8 cellular contexts compared by ENCODE assay signal in genomic region chr17:64146418-64147109, GRCh38. TPM values are rescaled to one million over a fixed set of nuclear protein-coding genes. Genes with fewer than 3 reads are reported as not detected.
DNase-seq lines count a peak whose midpoint lies in the region; ATAC-seq and TF ChIP-seq lines count a peak whose summit lies in the region.

No MANE protein-coding gene starts in this region.

- ATAC-seq in right cardiac atrium (peak; percentile 54 to 57), HG02884 (IDR thresholded peaks at IDR 0.05; ENCODE audit: unreplicated experiment) (no peak)

- DNase-seq in NOMO-1 treated with DMSO at 0.1 percent for 48 hours (lab: John Stamatoyannopoulos, UW; ENCODE audit: unreplicated experiment) (peak; percentile 34), NOMO-1 (lab: John Stamatoyannopoulos, UW; ENCODE audit: unreplicated experiment in 2 of 2) (no peak), HT-29 (ENCODE audit: low spot score) (peak; percentile 48), SJCRH30 (peak; percentile 52 to 59), amniotic stem cell (lab: John Stamatoyannopoulos, UW) (peak; percentile 21), right cardiac atrium (peak; percentile 76 to 87 (median 84)), retinal pigment epithelial cell (ENCODE audit: low read depth) (no peak)

- no peak for TF ChIP-seq CTCF in retinal pigment epithelial cell (conservative IDR thresholded peaks at IDR 0.05; ENCODE audit: low read depth, low read length)

- WGBS in right cardiac atrium: 2% methylated on average over 34 of the region's 34 CpGs

- H3K27me3 ChIP-seq in SJCRH30 (no peaks in the 10 kb centered on the region), right cardiac atrium (ENCODE audit: control insufficient read depth, insufficient read depth) (no peaks in the 10 kb centered on the region)

- H3K4me3 ChIP-seq in SJCRH30 (peak overlapping the region; percentile 82), right cardiac atrium (ENCODE audit: low read length) (peak overlapping the region; percentile 49), retinal pigment epithelial cell (ENCODE audit: low read length) (peak overlapping the region; percentile 73)

- peak overlapping the region; percentile 88 for H3K27ac ChIP-seq in SJCRH30
- peak overlapping the region; percentile 61 for H3K27ac ChIP-seq in right cardiac atrium (ENCODE audit: low read length)

- intact Hi-C loops in right cardiac atrium (cut with DNase I): loop anchor here (5.0 kb wide), 2 partner anchors 116 to 136 kb away; partner anchors contain the start of gene TEX2 (in 1 of the 4)

- H3K9me3 ChIP-seq in SJCRH30 (replicated peaks): no peaks in the 10 kb centered on the region
- no peaks in the 10 kb centered on the region for H3K9me3 ChIP-seq in right cardiac atrium (ENCODE audit: control insufficient read depth, low read length)

- H3K36me3 ChIP-seq in SJCRH30: peaks cover 26% of the 10 kb centered on the region

- H3K4me1 ChIP-seq in SJCRH30: no peaks in the 10 kb centered on the region
- peaks cover 11% of the 10 kb centered on the region for H3K4me1 ChIP-seq in right cardiac atrium (ENCODE audit: control insufficient read depth, insufficient read depth, low read length)

RNA-seq across cellular contexts. Expression of gene ERN1, which starts 16.6 kb away (rescaled TPM):
- total RNA-seq in HT-29 (2014; rRNA removed; shearing (Covaris generic)): 6.9 and 7.3 TPM in 2 replicates
- 2.2 and 3.8 TPM in 2 replicates for total RNA-seq in SJCRH30 (2014; rRNA removed; shearing (Covaris generic))
- 10 to 100 TPM in 2 of 4 donors, 1 to 10 TPM in 2; 8.9 to 11.4 (median 10.0) TPM for total RNA-seq in right cardiac atrium
- 3.3 TPM for polyA plus RNA-seq in right cardiac atrium

Comparison
In these comparisons a context has a peak if more than half of its experiments do, and no peak if none do; other contexts are left out.
1. DNase-seq: peak in NOMO-1 treated with DMSO at 0.1 percent for 48 hours (single experiment), HT-29 (single experiment), SJCRH30 (2 of 2), amniotic stem cell (single experiment) and right cardiac atrium (3 of 3); none in NOMO-1 (0 of 2) and retinal pigment epithelial cell (single experiment).
2. Peak in every context shown above with its lines, with median percentiles within 50 percentile points of each other: H3K4me3 ChIP-seq.